2 cellular contexts compared by ENCODE assay signal in the genomic region with DNA sequence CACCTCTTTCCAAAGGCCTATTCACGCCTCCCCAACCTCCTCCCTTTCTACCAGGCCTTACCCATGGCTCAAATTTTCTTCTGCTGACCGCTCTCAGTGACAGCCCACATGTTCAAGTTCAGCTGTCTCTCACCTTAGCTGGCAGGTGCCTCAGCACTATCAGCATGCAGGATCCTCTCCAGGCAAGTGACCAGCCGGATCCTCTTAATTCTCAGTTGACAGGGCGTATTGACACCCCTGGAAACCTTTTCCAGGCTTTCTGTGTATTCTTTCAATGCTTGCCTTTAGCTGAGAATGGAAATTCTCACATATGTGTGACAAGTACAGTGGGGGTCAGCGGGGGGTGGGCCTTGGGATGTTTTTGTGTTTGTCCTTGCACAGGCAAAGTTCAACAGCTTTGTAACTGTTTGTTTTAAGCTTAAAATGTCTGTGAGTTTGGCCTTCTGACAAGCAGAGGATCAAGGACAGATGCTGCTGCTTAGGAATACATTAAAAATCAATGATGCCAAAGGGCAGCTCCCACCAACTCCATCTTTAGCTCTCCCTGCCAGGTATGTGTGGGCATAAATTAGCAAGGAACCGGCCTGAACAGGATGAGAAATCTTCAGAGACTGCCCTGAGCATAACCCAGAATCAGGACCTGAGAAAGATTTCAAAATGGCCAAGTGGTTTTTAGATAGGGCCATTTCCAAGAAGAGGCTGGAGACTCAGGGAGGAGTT.
TF ChIP-seq lines count a peak whose summit lies in the region.

No MANE protein-coding gene starts in this region.

TF ChIP-seq in H1, 55 proteins besides CTCF, POLR2A, EP300 and RAD21 (continued from another document):
- TF ChIP-seq, protein P1, sequence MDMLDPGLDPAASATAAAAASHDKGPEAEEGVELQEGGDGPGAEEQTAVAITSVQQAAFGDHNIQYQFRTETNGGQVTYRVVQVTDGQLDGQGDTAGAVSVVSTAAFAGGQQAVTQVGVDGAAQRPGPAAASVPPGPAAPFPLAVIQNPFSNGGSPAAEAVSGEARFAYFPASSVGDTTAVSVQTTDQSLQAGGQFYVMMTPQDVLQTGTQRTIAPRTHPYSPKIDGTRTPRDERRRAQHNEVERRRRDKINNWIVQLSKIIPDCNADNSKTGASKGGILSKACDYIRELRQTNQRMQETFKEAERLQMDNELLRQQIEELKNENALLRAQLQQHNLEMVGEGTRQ (IDR thresholded peaks at IDR 0.05; ENCODE audit: low read length): no peak
- TF ChIP-seq HDAC2 (IDR thresholded peaks at IDR 0.05; ENCODE audit: borderline replicate concordance in 1 of 2, low read depth in 2 of 2, low read length in 2 of 2): no peak

TF ChIP-seq in HepG2, 621 proteins besides CTCF, POLR2A, EP300 and RAD21 (continued from another document and continues in another):
- TF ChIP-seq HOXA3 (CRISPR knock-in tag; IDR thresholded peaks at IDR 0.05) (peak; percentile 89), GFI1 (CRISPR knock-in tag; IDR thresholded peaks at IDR 0.05; ENCODE audit: borderline replicate concordance) (peak; percentile 91), ZNF546 (CRISPR knock-in tag; conservative IDR thresholded peaks at IDR 0.05) (no peak), TBX2 (CRISPR knock-in tag; IDR thresholded peaks at IDR 0.05; ENCODE audit: borderline replicate concordance) (peak; percentile 100), ZNF777 (CRISPR knock-in tag; IDR thresholded peaks at IDR 0.05) (no peak; the same call in 1 of the 2 replicates), FOSL2 (CRISPR knock-in tag; IDR thresholded peaks at IDR 0.05) (no peak), ONECUT2 (CRISPR knock-in tag; IDR thresholded peaks at IDR 0.05) (peak; percentile 99), ZBTB38 (CRISPR knock-in tag; IDR thresholded peaks at IDR 0.05) (peak; percentile 41; the same call in 1 of the 2 replicates), MTA3 (CRISPR knock-in tag; IDR thresholded peaks at IDR 0.05) (no peak), ASH2L (IDR thresholded peaks at IDR 0.05; ENCODE audit: insufficient read length, low read depth, low read length) (peak; percentile 84), KDM5B (CRISPR knock-in tag; IDR thresholded peaks at IDR 0.05; ENCODE audit: borderline replicate concordance) (0 out of 2 replicates have a peak, but pooled peaks have one; percentile 41), ZNF629 (CRISPR knock-in tag; conservative IDR thresholded peaks at IDR 0.05) (no peak), HNF4G (IDR thresholded peaks at IDR 0.05; ENCODE audit: borderline replicate concordance, low read depth, low read length) (peak; percentile 92), HNF4G (CRISPR knock-in tag; IDR thresholded peaks at IDR 0.05; ENCODE audit: borderline replicate concordance, low read depth) (peak; percentile 92), KMT2B (CRISPR knock-in tag; IDR thresholded peaks at IDR 0.05) (no peak; the same call in 1 of the 2 replicates), ZNF232 (CRISPR knock-in tag; IDR thresholded peaks at IDR 0.05; ENCODE audit: borderline replicate concordance) (peak; percentile 100), YEATS4 (CRISPR knock-in tag; IDR thresholded peaks at IDR 0.05; ENCODE audit: borderline replicate concordance) (peak; percentile 74), ZC3H13 (CRISPR knock-in tag; IDR thresholded peaks at IDR 0.05) (0 out of 2 replicates have a peak, but pooled peaks have one; percentile 33), HHEX (CRISPR knock-in tag; IDR thresholded peaks at IDR 0.05) (peak; percentile 86), NKX3-1 (CRISPR knock-in tag; IDR thresholded peaks at IDR 0.05) (peak; percentile 81), ARNTL (CRISPR knock-in tag; IDR thresholded peaks at IDR 0.05) (peak; percentile 88; the same call in 1 of the 2 replicates), ZFY (CRISPR knock-in tag; IDR thresholded peaks at IDR 0.05) (peak; percentile 51), ZNF33A (CRISPR knock-in tag; IDR thresholded peaks at IDR 0.05; ENCODE audit: borderline replicate concordance) (no peak; the same call in 1 of the 2 replicates)
- TF ChIP-seq, protein P2, sequence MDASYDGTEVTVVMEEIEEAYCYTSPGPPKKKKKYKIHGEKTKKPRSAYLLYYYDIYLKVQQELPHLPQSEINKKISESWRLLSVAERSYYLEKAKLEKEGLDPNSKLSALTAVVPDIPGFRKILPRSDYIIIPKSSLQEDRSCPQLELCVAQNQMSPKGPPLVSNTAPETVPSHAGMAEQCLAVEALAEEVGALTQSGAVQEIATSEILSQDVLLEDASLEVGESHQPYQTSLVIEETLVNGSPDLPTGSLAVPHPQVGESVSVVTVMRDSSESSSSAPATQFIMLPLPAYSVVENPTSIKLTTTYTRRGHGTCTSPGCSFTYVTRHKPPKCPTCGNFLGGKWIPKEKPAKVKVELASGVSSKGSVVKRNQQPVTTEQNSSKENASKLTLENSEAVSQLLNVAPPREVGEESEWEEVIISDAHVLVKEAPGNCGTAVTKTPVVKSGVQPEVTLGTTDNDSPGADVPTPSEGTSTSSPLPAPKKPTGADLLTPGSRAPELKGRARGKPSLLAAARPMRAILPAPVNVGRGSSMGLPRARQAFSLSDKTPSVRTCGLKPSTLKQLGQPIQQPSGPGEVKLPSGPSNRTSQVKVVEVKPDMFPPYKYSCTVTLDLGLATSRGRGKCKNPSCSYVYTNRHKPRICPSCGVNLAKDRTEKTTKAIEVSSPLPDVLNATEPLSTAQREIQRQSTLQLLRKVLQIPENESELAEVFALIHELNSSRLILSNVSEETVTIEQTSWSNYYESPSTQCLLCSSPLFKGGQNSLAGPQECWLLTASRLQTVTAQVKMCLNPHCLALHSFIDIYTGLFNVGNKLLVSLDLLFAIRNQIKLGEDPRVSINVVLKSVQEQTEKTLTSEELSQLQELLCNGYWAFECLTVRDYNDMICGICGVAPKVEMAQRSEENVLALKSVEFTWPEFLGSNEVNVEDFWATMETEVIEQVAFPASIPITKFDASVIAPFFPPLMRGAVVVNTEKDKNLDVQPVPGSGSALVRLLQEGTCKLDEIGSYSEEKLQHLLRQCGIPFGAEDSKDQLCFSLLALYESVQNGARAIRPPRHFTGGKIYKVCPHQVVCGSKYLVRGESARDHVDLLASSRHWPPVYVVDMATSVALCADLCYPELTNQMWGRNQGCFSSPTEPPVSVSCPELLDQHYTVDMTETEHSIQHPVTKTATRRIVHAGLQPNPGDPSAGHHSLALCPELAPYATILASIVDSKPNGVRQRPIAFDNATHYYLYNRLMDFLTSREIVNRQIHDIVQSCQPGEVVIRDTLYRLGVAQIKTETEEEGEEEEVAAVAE (CRISPR knock-in tag; IDR thresholded peaks at IDR 0.05; ENCODE audit: borderline replicate concordance): 0 out of 2 replicates have a peak, but pooled peaks have one; percentile 28
- TF ChIP-seq, protein P3, sequence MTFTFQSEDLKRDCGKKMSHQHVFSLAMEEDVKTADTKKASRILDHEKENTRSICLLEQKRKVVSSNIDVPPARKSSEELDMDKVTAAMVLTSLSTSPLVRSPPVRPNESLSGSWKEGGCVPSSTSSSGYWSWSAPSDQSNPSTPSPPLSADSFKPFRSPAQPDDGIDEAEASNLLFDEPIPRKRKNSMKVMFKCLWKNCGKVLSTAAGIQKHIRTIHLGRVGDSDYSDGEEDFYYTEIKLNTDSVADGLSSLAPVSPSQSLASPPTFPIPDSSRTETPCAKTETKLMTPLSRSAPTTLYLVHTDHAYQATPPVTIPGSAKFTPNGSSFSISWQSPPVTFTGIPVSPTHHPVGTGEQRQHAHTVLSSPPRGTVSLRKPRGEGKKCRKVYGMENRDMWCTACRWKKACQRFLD (CRISPR knock-in tag; IDR thresholded peaks at IDR 0.05; ENCODE audit: borderline replicate concordance): no peak
- TF ChIP-seq, protein P4, sequence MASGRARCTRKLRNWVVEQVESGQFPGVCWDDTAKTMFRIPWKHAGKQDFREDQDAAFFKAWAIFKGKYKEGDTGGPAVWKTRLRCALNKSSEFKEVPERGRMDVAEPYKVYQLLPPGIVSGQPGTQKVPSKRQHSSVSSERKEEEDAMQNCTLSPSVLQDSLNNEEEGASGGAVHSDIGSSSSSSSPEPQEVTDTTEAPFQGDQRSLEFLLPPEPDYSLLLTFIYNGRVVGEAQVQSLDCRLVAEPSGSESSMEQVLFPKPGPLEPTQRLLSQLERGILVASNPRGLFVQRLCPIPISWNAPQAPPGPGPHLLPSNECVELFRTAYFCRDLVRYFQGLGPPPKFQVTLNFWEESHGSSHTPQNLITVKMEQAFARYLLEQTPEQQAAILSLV (CRISPR knock-in tag; IDR thresholded peaks at IDR 0.05; ENCODE audit: borderline replicate concordance): 0 out of 2 replicates have a peak, but pooled peaks have one; percentile 28
- TF ChIP-seq, protein P5, sequence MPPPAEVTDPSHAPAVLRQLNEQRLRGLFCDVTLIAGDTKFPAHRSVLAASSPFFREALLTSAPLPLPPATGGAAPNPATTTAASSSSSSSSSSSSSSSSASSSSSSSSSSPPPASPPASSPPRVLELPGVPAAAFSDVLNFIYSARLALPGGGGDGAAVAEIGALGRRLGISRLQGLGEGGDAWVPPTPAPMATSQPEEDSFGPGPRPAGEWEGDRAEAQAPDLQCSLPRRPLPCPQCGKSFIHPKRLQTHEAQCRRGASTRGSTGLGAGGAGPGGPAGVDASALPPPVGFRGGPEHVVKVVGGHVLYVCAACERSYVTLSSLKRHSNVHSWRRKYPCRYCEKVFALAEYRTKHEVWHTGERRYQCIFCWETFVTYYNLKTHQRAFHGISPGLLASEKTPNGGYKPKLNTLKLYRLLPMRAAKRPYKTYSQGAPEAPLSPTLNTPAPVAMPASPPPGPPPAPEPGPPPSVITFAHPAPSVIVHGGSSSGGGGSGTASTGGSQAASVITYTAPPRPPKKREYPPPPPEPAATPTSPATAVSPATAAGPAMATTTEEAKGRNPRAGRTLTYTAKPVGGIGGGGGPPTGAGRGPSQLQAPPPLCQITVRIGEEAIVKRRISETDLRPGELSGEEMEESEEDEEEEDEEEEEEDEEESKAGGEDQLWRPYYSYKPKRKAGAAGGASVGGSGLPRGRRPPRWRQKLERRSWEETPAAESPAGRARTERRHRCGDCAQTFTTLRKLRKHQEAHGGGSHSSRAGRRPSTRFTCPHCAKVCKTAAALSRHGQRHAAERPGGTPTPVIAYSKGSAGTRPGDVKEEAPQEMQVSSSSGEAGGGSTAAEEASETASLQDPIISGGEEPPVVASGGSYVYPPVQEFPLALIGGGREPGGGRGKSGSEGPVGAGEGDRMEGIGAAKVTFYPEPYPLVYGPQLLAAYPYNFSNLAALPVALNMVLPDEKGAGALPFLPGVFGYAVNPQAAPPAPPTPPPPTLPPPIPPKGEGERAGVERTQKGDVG (CRISPR knock-in tag; IDR thresholded peaks at IDR 0.05; ENCODE audit: borderline replicate concordance): peak; percentile 92
- TF ChIP-seq, protein P6, sequence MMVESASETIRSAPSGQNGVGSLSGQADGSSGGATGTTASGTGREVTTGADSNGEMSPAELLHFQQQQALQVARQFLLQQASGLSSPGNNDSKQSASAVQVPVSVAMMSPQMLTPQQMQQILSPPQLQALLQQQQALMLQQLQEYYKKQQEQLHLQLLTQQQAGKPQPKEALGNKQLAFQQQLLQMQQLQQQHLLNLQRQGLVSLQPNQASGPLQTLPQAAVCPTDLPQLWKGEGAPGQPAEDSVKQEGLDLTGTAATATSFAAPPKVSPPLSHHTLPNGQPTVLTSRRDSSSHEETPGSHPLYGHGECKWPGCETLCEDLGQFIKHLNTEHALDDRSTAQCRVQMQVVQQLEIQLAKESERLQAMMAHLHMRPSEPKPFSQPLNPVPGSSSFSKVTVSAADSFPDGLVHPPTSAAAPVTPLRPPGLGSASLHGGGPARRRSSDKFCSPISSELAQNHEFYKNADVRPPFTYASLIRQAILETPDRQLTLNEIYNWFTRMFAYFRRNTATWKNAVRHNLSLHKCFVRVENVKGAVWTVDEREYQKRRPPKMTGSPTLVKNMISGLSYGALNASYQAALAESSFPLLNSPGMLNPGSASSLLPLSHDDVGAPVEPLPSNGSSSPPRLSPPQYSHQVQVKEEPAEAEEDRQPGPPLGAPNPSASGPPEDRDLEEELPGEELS (CRISPR knock-in tag; IDR thresholded peaks at IDR 0.05): peak; percentile 98
- TF ChIP-seq, protein P7, sequence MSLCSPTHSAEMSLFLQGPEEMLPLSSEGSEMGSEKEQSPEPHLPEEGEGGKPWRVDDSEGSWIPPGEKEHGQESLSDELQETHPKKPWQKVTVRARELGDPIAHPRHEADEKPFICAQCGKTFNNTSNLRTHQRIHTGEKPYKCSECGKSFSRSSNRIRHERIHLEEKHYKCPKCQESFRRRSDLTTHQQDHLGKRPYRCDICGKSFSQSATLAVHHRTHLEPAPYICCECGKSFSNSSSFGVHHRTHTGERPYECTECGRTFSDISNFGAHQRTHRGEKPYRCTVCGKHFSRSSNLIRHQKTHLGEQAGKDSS (CRISPR knock-in tag; IDR thresholded peaks at IDR 0.05; ENCODE audit: borderline replicate concordance, low read depth): no peak
- TF ChIP-seq, protein P8, sequence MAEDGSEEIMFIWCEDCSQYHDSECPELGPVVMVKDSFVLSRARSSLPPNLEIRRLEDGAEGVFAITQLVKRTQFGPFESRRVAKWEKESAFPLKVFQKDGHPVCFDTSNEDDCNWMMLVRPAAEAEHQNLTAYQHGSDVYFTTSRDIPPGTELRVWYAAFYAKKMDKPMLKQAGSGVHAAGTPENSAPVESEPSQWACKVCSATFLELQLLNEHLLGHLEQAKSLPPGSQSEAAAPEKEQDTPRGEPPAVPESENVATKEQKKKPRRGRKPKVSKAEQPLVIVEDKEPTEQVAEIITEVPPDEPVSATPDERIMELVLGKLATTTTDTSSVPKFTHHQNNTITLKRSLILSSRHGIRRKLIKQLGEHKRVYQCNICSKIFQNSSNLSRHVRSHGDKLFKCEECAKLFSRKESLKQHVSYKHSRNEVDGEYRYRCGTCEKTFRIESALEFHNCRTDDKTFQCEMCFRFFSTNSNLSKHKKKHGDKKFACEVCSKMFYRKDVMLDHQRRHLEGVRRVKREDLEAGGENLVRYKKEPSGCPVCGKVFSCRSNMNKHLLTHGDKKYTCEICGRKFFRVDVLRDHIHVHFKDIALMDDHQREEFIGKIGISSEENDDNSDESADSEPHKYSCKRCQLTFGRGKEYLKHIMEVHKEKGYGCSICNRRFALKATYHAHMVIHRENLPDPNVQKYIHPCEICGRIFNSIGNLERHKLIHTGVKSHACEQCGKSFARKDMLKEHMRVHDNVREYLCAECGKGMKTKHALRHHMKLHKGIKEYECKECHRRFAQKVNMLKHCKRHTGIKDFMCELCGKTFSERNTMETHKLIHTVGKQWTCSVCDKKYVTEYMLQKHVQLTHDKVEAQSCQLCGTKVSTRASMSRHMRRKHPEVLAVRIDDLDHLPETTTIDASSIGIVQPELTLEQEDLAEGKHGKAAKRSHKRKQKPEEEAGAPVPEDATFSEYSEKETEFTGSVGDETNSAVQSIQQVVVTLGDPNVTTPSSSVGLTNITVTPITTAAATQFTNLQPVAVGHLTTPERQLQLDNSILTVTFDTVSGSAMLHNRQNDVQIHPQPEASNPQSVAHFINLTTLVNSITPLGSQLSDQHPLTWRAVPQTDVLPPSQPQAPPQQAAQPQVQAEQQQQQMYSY (CRISPR knock-in tag; IDR thresholded peaks at IDR 0.05): peak; percentile 89
- TF ChIP-seq, protein P9, sequence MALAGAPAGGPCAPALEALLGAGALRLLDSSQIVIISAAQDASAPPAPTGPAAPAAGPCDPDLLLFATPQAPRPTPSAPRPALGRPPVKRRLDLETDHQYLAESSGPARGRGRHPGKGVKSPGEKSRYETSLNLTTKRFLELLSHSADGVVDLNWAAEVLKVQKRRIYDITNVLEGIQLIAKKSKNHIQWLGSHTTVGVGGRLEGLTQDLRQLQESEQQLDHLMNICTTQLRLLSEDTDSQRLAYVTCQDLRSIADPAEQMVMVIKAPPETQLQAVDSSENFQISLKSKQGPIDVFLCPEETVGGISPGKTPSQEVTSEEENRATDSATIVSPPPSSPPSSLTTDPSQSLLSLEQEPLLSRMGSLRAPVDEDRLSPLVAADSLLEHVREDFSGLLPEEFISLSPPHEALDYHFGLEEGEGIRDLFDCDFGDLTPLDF (CRISPR knock-in tag; IDR thresholded peaks at IDR 0.05): peak; percentile 49; the same call in 1 of the 2 replicates
